In the genomic region with DNA sequence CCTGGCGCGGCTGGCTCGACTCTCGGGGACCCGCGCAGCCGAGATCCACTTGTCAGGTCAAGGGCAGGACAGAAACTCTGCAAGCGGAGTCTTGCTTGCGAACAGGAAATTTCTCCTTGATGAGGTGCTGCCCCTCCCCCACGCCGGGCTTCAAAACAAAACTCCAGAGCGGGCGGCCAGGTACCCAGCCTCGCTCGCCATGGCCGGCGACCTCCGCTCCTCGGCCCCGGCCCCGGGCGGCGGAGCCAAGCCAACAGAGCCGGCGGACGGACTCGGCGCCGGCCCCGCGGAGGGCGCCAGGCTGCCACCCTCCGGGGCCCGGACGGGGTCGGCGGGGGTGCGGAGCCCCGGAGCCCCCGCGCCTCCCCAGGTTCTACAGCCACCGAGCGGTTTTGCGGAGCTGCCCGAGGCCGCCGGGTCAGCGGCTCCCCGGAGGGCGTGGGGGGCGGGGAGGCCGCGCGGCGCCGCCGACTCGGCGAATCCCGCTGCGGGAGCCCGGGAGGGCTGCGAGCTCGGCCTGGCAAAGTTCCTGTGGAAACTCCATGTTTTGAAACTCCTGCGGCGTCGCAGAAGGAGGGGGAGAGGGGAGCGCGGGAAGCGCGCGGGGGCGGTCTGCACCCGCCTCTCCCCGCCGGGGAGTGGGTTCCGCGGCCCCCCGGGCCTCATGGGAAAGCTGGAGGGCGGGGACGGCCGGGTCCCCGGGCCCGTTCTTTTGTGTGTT, we compare ENCODE assay signal across 8 cellular contexts. TPM values are rescaled to one million over a fixed set of nuclear protein-coding genes. Genes with fewer than 3 reads are reported as not detected.
DNase-seq lines count a peak whose midpoint lies in the region; ATAC-seq and TF ChIP-seq lines count a peak whose summit lies in the region.

No MANE protein-coding gene starts in this region.

- H3K36me3 ChIP-seq in colonic mucosa: no peaks in the 10 kb centered on the region
- H3K36me3 ChIP-seq in upper lobe of left lung: no peaks in the 10 kb centered on the region

- H3K9me3 ChIP-seq in colonic mucosa (no peaks in the 10 kb centered on the region), upper lobe of left lung (peaks cover 0 to 4% (median 0%) of the 10 kb centered on the region in 4 donors)

- H3K27ac Mint-ChIP-seq in activated naive CD4-positive, alpha-beta T cell treated with anti-CD3 and anti-CD28 coated beads for 36 hours: no peak overlapping the region
- no peak overlapping the region for H3K27ac Mint-ChIP-seq in memory B cell

- H3K27me3 ChIP-seq in colonic mucosa (peaks cover 43% of the 10 kb centered on the region), upper lobe of left lung (peaks cover 0 to 44% (median 0%) of the 10 kb centered on the region in 4 donors)

- no peaks in the 10 kb centered on the region for H3K36me3 Mint-ChIP-seq in activated naive CD4-positive, alpha-beta T cell treated with anti-CD3 and anti-CD28 coated beads for 36 hours (ENCODE audit: low read depth)
- H3K36me3 Mint-ChIP-seq in memory B cell: no peaks in the 10 kb centered on the region

- H3K4me3 ChIP-seq in colonic mucosa (peak overlapping the region; percentile 45), upper lobe of left lung (peak overlapping the region; percentile 39 to 62 (median 58))

- CTCF ChIA-PET in activated naive CD4-positive, alpha-beta T cell treated with anti-CD3 and anti-CD28 coated beads for 36 hours (lab: Charles Lee): interaction anchor here (0.6 kb wide), 1 partner anchor 151 kb away, joined by 5 read pairs; no protein-coding TSS in a partner anchor

- H3K4me3 Mint-ChIP-seq in activated naive CD4-positive, alpha-beta T cell treated with anti-CD3 and anti-CD28 coated beads for 36 hours: no peak overlapping the region
- peak overlapping the region; percentile 59 for H3K4me3 Mint-ChIP-seq in memory B cell

- no peak for TF ChIP-seq EP300 in upper lobe of left lung (IDR thresholded peaks at IDR 0.05)

- TF ChIP-seq CTCF in colonic mucosa (IDR thresholded peaks at IDR 0.05) (no peak), upper lobe of left lung (IDR thresholded peaks at IDR 0.05) (no peak)

- H3K27ac ChIP-seq in colonic mucosa (peak overlapping the region; percentile 82), upper lobe of left lung (peak overlapping the region; percentile 83 to 91 (median 85))

- H3K27me3 Mint-ChIP-seq in activated naive CD4-positive, alpha-beta T cell treated with anti-CD3 and anti-CD28 coated beads for 36 hours (ENCODE audit: low read depth): peaks cover 2% of the 10 kb centered on the region
- H3K27me3 Mint-ChIP-seq in memory B cell: no peaks in the 10 kb centered on the region

- TF ChIP-seq POLR2A in upper lobe of left lung (IDR thresholded peaks at IDR 0.05): peak in 1 of 4 donors; percentile 47

- peaks cover 12% of the 10 kb centered on the region for H3K4me1 ChIP-seq in colonic mucosa
- peaks cover 16 to 59% (median 21%) of the 10 kb centered on the region in 4 donors for H3K4me1 ChIP-seq in upper lobe of left lung

- H3K4me1 Mint-ChIP-seq in activated naive CD4-positive, alpha-beta T cell treated with anti-CD3 and anti-CD28 coated beads for 36 hours (ENCODE audit: low read depth): peaks cover 6% of the 10 kb centered on the region
- peaks cover 5% of the 10 kb centered on the region for H3K4me1 Mint-ChIP-seq in memory B cell

- ATAC-seq in memory B cell (ENCODE audit: low read depth): no peak
- ATAC-seq in upper lobe of left lung (ENCODE audit: low FRiP score in 2 of 2): peak in 1 of 2 donors; percentile 14
- no peak for ATAC-seq in GM21723 (IDR thresholded peaks at IDR 0.05; ENCODE audit: unreplicated experiment)
- ATAC-seq in HG03342 (IDR thresholded peaks at IDR 0.05; ENCODE audit: unreplicated experiment): no peak

- no peaks in the 10 kb centered on the region for H3K9me3 Mint-ChIP-seq in activated naive CD4-positive, alpha-beta T cell treated with anti-CD3 and anti-CD28 coated beads for 36 hours
- no peaks in the 10 kb centered on the region for H3K9me3 Mint-ChIP-seq in memory B cell

- peak overlapping the region; percentile 46 to 58 for H3K9ac ChIP-seq in colonic mucosa (ENCODE audit: low read depth in 2 of 2, low read length in 2 of 2)

- WGBS in upper lobe of left lung, 2 donors: 2% methylated on average over 44 of the region's 84 CpGs; no CpG with 5 or more reads in 1 of the 2 donors

- intact Hi-C loops in activated naive CD4-positive, alpha-beta T cell treated with anti-CD3 and anti-CD28 coated beads for 36 hours (cut with micrococcal nuclease): loop anchor here (5.0 kb wide), 2 partner anchors 158 to 358 kb away; no protein-coding TSS in a partner anchor
- intact Hi-C loops in colonic mucosa (cut with DNase I): loop anchor here (5.0 kb wide), 1 partner anchor 38 kb away; no protein-coding TSS in a partner anchor

- peak; percentile 38 for DNase-seq in activated naive CD4-positive, alpha-beta T cell treated with anti-CD3 and anti-CD28 coated beads for 36 hours
- no peak for DNase-seq in activated naive CD4-positive, alpha-beta T cell treated with Interleukin-2 at 50 U/mL for 16 hours
- peak; percentile 16 for DNase-seq in NCI-H748 treated with DMSO at 0.1 percent for 48 hours (lab: John Stamatoyannopoulos, UW)
- peak; percentile 68 for DNase-seq in colonic mucosa
- no peak for DNase-seq in memory B cell (ENCODE audit: low spot score in 2 of 2)
- peak in 1 of 2 donors; percentile 85 for DNase-seq in upper lobe of left lung

RNA-seq across cellular contexts. Expression of gene BCOR, which starts 11.7 kb away (rescaled TPM):
- total RNA-seq in activated naive CD4-positive, alpha-beta T cell treated with anti-CD3 and anti-CD28 coated beads for 36 hours: 10 to 100 TPM; 29.1 to 29.9 TPM
- total RNA-seq in colonic mucosa: 10 to 100 TPM; 18.3 to 21.3 TPM
- total RNA-seq in upper lobe of left lung: 10 to 100 TPM; 17.5 to 40.8 (median 25.6) TPM

Comparison
In these comparisons a context has a peak if more than half of its experiments do, and no peak if none do; other contexts are left out.
1. DNase-seq: peak in activated naive CD4-positive, alpha-beta T cell treated with anti-CD3 and anti-CD28 coated beads for 36 hours (single experiment), NCI-H748 treated with DMSO at 0.1 percent for 48 hours (single experiment) and colonic mucosa (single experiment); none in activated naive CD4-positive, alpha-beta T cell treated with Interleukin-2 at 50 U/mL for 16 hours (single experiment) and memory B cell (0 of 2).